In the genomic region with DNA sequence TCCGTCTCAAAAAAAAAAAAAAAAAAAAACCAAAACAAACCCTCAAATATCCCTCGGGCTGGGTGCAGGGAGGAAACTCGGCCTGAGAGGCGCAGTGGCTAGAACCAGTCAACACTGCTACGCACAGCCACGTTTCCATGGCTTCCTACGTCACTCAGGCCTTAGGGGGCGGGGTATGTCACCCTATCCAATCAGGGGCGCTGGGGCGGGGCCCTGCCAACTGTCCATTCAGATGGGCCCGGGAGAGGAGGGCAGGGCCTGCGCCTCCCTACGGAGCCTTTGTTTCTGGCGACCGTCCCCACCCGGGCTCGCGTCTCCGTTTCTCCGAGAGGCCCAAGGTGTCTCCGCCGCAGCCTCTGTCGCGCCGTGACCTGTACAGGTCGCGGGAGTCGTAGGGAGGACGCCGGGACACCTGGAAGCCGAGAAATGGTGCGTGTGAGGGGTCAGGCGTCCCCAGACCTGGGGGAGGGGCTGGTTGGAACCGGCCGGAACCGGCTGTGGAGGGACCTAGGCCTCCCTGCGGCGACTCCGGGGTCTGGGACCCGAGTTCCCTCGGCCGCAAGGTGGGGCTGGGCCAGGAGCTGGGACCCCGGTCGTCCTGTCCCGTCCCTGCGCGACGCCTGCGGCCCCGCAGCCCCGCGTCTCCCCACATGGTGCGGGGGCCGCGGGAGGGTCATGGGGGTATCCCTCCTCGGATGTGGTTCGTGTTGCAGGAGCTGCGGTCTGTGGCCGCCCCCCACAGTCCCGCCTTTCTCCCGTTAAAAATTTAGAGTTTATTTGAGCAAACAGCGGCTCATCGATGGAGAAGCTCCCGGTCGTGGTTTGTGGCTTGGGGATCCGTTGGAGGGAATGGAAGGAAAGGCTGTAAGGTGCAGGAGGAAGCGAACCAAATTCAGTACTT, we compare ENCODE assay signal across 1 cellular context.
TF ChIP-seq lines count a peak whose summit lies in the region.

TSS of gene ZNF627 (plus strand) at position 282 of the 901 bp plus-strand sequence. CDS start at position 427, 145 bp downstream.

TF ChIP-seq in HepG2, 621 proteins besides CTCF, POLR2A, EP300 and RAD21 (continued from another document and continues in another):
- TF ChIP-seq SKI (IDR thresholded peaks at IDR 0.05; ENCODE audit: partially characterized antibody) (no peak), ZSCAN21 (CRISPR knock-in tag; IDR thresholded peaks at IDR 0.05; ENCODE audit: borderline replicate concordance) (peak; percentile 85; the same call in 1 of the 2 replicates), ZNF205 (CRISPR knock-in tag; IDR thresholded peaks at IDR 0.05) (0 out of 2 replicates have a peak, but pooled peaks have one; percentile 49), ZNF282 (IDR thresholded peaks at IDR 0.05; ENCODE audit: partially characterized antibody) (no peak), SRY (CRISPR knock-in tag; IDR thresholded peaks at IDR 0.05) (peak; percentile 95), ZNF329 (CRISPR knock-in tag; IDR thresholded peaks at IDR 0.05; ENCODE audit: low read depth) (0 out of 2 replicates have a peak, but pooled peaks have one; percentile 52), FOXK2 (IDR thresholded peaks at IDR 0.05) (no peak), ATF2 (CRISPR knock-in tag; IDR thresholded peaks at IDR 0.05) (peak; percentile 59; the same call in 1 of the 2 replicates), BCLAF1 (IDR thresholded peaks at IDR 0.05) (no peak), SNRNP70 (IDR thresholded peaks at IDR 0.05; ENCODE audit: low read depth, low read length) (no peak), ZNF124 (CRISPR knock-in tag; IDR thresholded peaks at IDR 0.05) (0 out of 2 replicates have a peak, but pooled peaks have one; percentile 21), IRF2 (CRISPR knock-in tag; IDR thresholded peaks at IDR 0.05) (no peak), HES4 (CRISPR knock-in tag; IDR thresholded peaks at IDR 0.05; ENCODE audit: borderline replicate concordance) (peak; percentile 67; the same call in 1 of the 2 replicates), FOXJ3 (CRISPR knock-in tag; IDR thresholded peaks at IDR 0.05; ENCODE audit: borderline replicate concordance) (no peak), HMG20A (CRISPR knock-in tag; IDR thresholded peaks at IDR 0.05; ENCODE audit: borderline replicate concordance) (no peak), NCOA5 (CRISPR knock-in tag; IDR thresholded peaks at IDR 0.05) (no peak), MEF2D (CRISPR knock-in tag; IDR thresholded peaks at IDR 0.05) (peak; percentile 63; the same call in 1 of the 2 replicates), ZNF431 (CRISPR knock-in tag; IDR thresholded peaks at IDR 0.05; ENCODE audit: borderline replicate concordance, low read depth) (peak; percentile 84; the same call in 1 of the 2 replicates), TOPORS (CRISPR knock-in tag; IDR thresholded peaks at IDR 0.05) (peak; percentile 62; the same call in 1 of the 2 replicates), ZNF576 (CRISPR knock-in tag; IDR thresholded peaks at IDR 0.05) (peak; percentile 25; the same call in 1 of the 2 replicates), KDM5B (CRISPR knock-in tag; IDR thresholded peaks at IDR 0.05; ENCODE audit: borderline replicate concordance) (peak; percentile 96), IKZF1 (IDR thresholded peaks at IDR 0.05) (no peak), TCF12 (IDR thresholded peaks at IDR 0.05) (no peak), TCF12 (CRISPR knock-in tag; IDR thresholded peaks at IDR 0.05) (0 out of 2 replicates have a peak, but pooled peaks have one; percentile 42), REL (CRISPR knock-in tag; conservative IDR thresholded peaks at IDR 0.05) (no peak), ZNF34 (CRISPR knock-in tag; IDR thresholded peaks at IDR 0.05; ENCODE audit: borderline replicate concordance) (peak; percentile 72; the same call in 1 of the 2 replicates), EHMT2 (IDR thresholded peaks at IDR 0.05; ENCODE audit: borderline replicate concordance, low read depth, low read length) (no peak), SP140L (CRISPR knock-in tag; IDR thresholded peaks at IDR 0.05; ENCODE audit: borderline replicate concordance) (no peak), GPBP1L1 (CRISPR knock-in tag; IDR thresholded peaks at IDR 0.05) (no peak), NFKBIZ (CRISPR knock-in tag; IDR thresholded peaks at IDR 0.05) (no peak), ARID4A (CRISPR knock-in tag; IDR thresholded peaks at IDR 0.05; ENCODE audit: borderline replicate concordance) (peak; percentile 91; the same call in 1 of the 2 replicates), ZSCAN30 (CRISPR knock-in tag; IDR thresholded peaks at IDR 0.05) (no peak)
- TF ChIP-seq, protein P1, sequence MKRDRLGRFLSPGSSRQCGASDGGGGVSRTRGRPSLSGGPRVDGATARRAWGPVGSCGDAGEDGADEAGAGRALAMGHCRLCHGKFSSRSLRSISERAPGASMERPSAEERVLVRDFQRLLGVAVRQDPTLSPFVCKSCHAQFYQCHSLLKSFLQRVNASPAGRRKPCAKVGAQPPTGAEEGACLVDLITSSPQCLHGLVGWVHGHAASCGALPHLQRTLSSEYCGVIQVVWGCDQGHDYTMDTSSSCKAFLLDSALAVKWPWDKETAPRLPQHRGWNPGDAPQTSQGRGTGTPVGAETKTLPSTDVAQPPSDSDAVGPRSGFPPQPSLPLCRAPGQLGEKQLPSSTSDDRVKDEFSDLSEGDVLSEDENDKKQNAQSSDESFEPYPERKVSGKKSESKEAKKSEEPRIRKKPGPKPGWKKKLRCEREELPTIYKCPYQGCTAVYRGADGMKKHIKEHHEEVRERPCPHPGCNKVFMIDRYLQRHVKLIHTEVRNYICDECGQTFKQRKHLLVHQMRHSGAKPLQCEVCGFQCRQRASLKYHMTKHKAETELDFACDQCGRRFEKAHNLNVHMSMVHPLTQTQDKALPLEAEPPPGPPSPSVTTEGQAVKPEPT (CRISPR knock-in tag; IDR thresholded peaks at IDR 0.05; ENCODE audit: low read depth), result peak; percentile 83; the same call in 1 of the 2 replicates
- TF ChIP-seq, protein P2, sequence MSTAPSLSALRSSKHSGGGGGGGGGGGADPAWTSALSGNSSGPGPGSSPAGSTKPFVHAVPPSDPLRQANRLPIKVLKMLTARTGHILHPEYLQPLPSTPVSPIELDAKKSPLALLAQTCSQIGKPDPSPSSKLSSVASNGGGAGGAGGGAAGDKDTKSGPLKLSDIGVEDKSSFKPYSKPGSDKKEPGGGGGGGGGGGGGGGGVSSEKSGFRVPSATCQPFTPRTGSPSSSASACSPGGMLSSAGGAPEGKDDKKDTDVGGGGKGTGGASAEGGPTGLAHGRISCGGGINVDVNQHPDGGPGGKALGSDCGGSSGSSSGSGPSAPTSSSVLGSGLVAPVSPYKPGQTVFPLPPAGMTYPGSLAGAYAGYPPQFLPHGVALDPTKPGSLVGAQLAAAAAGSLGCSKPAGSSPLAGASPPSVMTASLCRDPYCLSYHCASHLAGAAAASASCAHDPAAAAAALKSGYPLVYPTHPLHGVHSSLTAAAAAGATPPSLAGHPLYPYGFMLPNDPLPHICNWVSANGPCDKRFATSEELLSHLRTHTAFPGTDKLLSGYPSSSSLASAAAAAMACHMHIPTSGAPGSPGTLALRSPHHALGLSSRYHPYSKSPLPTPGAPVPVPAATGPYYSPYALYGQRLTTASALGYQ (CRISPR knock-in tag; IDR thresholded peaks at IDR 0.05), result no peak; the same call in 1 of the 2 replicates
- TF ChIP-seq, protein P3, sequence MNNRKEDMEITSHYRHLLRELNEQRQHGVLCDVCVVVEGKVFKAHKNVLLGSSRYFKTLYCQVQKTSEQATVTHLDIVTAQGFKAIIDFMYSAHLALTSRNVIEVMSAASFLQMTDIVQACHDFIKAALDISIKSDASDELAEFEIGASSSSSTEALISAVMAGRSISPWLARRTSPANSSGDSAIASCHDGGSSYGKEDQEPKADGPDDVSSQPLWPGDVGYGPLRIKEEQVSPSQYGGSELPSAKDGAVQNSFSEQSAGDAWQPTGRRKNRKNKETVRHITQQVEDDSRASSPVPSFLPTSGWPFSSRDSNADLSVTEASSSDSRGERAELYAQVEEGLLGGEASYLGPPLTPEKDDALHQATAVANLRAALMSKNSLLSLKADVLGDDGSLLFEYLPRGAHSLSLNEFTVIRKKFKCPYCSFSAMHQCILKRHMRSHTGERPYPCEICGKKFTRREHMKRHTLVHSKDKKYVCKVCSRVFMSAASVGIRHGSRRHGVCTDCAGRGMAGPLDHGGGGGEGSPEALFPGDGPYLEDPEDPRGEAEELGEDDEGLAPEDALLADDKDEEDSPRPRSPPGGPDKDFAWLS (CRISPR knock-in tag; IDR thresholded peaks at IDR 0.05; ENCODE audit: borderline replicate concordance), result no peak
- TF ChIP-seq, protein P4, sequence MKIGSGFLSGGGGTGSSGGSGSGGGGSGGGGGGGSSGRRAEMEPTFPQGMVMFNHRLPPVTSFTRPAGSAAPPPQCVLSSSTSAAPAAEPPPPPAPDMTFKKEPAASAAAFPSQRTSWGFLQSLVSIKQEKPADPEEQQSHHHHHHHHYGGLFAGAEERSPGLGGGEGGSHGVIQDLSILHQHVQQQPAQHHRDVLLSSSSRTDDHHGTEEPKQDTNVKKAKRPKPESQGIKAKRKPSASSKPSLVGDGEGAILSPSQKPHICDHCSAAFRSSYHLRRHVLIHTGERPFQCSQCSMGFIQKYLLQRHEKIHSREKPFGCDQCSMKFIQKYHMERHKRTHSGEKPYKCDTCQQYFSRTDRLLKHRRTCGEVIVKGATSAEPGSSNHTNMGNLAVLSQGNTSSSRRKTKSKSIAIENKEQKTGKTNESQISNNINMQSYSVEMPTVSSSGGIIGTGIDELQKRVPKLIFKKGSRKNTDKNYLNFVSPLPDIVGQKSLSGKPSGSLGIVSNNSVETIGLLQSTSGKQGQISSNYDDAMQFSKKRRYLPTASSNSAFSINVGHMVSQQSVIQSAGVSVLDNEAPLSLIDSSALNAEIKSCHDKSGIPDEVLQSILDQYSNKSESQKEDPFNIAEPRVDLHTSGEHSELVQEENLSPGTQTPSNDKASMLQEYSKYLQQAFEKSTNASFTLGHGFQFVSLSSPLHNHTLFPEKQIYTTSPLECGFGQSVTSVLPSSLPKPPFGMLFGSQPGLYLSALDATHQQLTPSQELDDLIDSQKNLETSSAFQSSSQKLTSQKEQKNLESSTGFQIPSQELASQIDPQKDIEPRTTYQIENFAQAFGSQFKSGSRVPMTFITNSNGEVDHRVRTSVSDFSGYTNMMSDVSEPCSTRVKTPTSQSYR (CRISPR knock-in tag; IDR thresholded peaks at IDR 0.05; ENCODE audit: borderline replicate concordance), result peak; percentile 89
